11 cellular contexts compared by ENCODE assay signal in the genomic region with DNA sequence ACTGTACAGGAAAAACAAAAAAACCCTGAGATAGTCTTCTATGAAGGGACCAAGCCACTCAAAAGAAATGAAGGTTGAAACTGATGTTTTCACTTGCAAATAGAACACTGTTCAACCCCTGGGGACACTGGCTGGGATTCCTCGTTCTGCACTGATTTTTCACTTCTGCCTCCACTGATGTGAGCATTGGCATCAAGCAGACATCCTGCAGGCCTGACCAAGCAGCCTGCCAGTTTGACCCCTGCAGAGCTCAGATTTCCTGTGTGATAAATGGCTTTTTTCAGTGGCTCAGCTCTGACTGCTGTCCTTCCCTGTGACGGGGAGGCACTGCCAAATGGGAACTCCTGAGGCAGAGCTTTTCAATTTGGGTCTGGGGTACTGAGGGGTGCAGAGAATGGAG. TPM values are rescaled to one million over a fixed set of nuclear protein-coding genes. Genes with fewer than 3 reads are reported as not detected.
DNase-seq lines count a peak whose midpoint lies in the region; ATAC-seq lines count a peak whose summit lies in the region.
"Had no signal": no experiment of that assay in that cellular context is flagged by ENCODE, and none has a peak within 500 bp of the region (broad histone marks: within the 10 kb centered on the region; RNA-seq: fewer than 3 reads in every experiment).

No MANE protein-coding gene starts in this region.

- ATAC-seq in GM18511 (IDR thresholded peaks at IDR 0.05; ENCODE audit: unreplicated experiment) (peak; percentile 86), GM21576 (IDR thresholded peaks at IDR 0.05; ENCODE audit: unreplicated experiment) (peak; percentile 89)

- DNase-seq in HT1080 (ENCODE audit: low read depth) = peak; percentile 16
- peak; percentile 22 for DNase-seq in iPS-NIHi7 (ENCODE audit: extremely low spot score)
- DNase-seq in activated effector memory CD4-positive, alpha-beta T cell treated with anti-CD3 and anti-CD28 coated beads, Interleukin-2, amount 50 U/mL, for 16 hours = no peak
- no peak for DNase-seq in A172 (ENCODE audit: low spot score)
- no peak for DNase-seq in NCI-H1694 (lab: John Stamatoyannopoulos, UW)
- DNase-seq in NCI-H2107 (lab: John Stamatoyannopoulos, UW) = no peak
- DNase-seq: activated T-cell treated with anti-CD3 and anti-CD28 coated beads, Interleukin-2, amount 50 U/mL, for 1 hour; DND-41; SIG-M5 had no signal

RNA-seq across cellular contexts. Expression of gene RASGRP1, which starts 50.0 kb away (rescaled TPM):
- 0.13 and 0.53 TPM in 2 replicates for total RNA-seq in HT1080 (2014; rRNA removed; shearing (Covaris generic))
- 0.09 and 0.14 TPM in 2 replicates for polyA plus RNA-seq in HT1080 (2015; cell fraction: cytosol; rRNA removed)
- polyA plus RNA-seq in HT1080 (2015; cell fraction: nucleus; rRNA removed) = 0.08 and 0.12 TPM in 2 replicates
- total RNA-seq in A172 (2014; rRNA removed; shearing (Covaris generic)) = 1.5 and 1.6 TPM in 2 replicates

Comparison
In these comparisons a context has a peak if more than half of its experiments do, and no peak if none do; other contexts are left out.
1. DNase-seq: peak in HT1080 (single experiment) and iPS-NIHi7 (single experiment); none in activated effector memory CD4-positive, alpha-beta T cell treated with anti-CD3 and anti-CD28 coated beads, Interleukin-2, amount 50 U/mL, for 16 hours (single experiment), A172 (single experiment), NCI-H1694 (single experiment) and NCI-H2107 (single experiment).